10 cellular contexts compared by ENCODE assay signal in genomic region chr9:124000161-124000783, GRCh38. TPM values are rescaled to one million over a fixed set of nuclear protein-coding genes. Genes with fewer than 3 reads are reported as not detected.
DNase-seq lines count a peak whose midpoint lies in the region; ATAC-seq and TF ChIP-seq lines count a peak whose summit lies in the region.
"Had no signal": no experiment of that assay in that cellular context is flagged by ENCODE, and none has a peak within 500 bp of the region (broad histone marks: within the 10 kb centered on the region; RNA-seq: fewer than 3 reads in every experiment).

No MANE protein-coding gene starts in this region.

- peaks cover 16% of the 10 kb centered on the region for H3K4me1 ChIP-seq in CD8-positive, alpha-beta memory T cell (ENCODE audit: insufficient read depth, low read length)
- peaks cover 0 to 27% of the 10 kb centered on the region in 2 donors for H3K4me1 ChIP-seq in naive thymus-derived CD4-positive, alpha-beta T cell (ENCODE audit: control insufficient read depth in 2 of 2, insufficient read depth in 2 of 2, low read length in 2 of 2)
- peaks cover 21% of the 10 kb centered on the region for H3K4me1 ChIP-seq in upper lobe of right lung
- H3K4me1 ChIP-seq in effector memory CD4-positive, alpha-beta T cell (ENCODE audit: control insufficient read depth, insufficient read depth, low read length, poor library complexity, severe bottlenecking) = peaks cover 5% of the 10 kb centered on the region

- ATAC-seq in naive thymus-derived CD4-positive, alpha-beta T cell = no peak
- ATAC-seq in upper lobe of right lung (no peak), GM19455 (IDR thresholded peaks at IDR 0.05; ENCODE audit: unreplicated experiment) (no peak)

- H3K36me3 ChIP-seq in CD8-positive, alpha-beta memory T cell (ENCODE audit: insufficient read depth, low read length) = no peaks in the 10 kb centered on the region
- H3K36me3 ChIP-seq in H7 (replicated peaks; ENCODE audit: control insufficient read depth, insufficient read depth, low read length) (no peaks in the 10 kb centered on the region), upper lobe of right lung (no peaks in the 10 kb centered on the region)
- H3K36me3 ChIP-seq in naive thymus-derived CD4-positive, alpha-beta T cell (ENCODE audit: control insufficient read depth in 2 of 3, insufficient read depth in 3 of 3, low read length in 3 of 3) = no peaks in the 10 kb centered on the region
- H3K36me3 ChIP-seq in effector memory CD4-positive, alpha-beta T cell (ENCODE audit: control insufficient read depth, insufficient read depth, low read length) = no peaks in the 10 kb centered on the region
- H3K36me3 ChIP-seq: pancreas had no signal

- H3K27me3 ChIP-seq in CD8-positive, alpha-beta memory T cell (ENCODE audit: insufficient read depth, low read length, poor library complexity, severe bottlenecking) = peaks cover 77% of the 10 kb centered on the region
- H3K27me3 ChIP-seq in H7 (ENCODE audit: control insufficient read depth, insufficient read depth, low read length) (peaks cover 95% of the 10 kb centered on the region), upper lobe of right lung (peaks cover 93% of the 10 kb centered on the region)
- peaks cover 11 to 32% of the 10 kb centered on the region in 2 donors for H3K27me3 ChIP-seq in naive thymus-derived CD4-positive, alpha-beta T cell (ENCODE audit: control insufficient read depth in 2 of 2, insufficient read depth in 2 of 2, low read length in 2 of 2)
- H3K27me3 ChIP-seq in effector memory CD4-positive, alpha-beta T cell (replicated peaks; ENCODE audit: control insufficient read depth, insufficient read depth, low read length, poor library complexity, severe bottlenecking) = peaks cover 50% of the 10 kb centered on the region

- H3K27me3 Mint-ChIP-seq in CD8-positive, alpha-beta memory T cell = peaks cover 74 to 92% of the 10 kb centered on the region in 2 donors
- H3K27me3 Mint-ChIP-seq in activated naive CD8-positive, alpha-beta T cell treated with anti-CD3 and anti-CD28 coated beads for 36 hours = peaks cover 79% of the 10 kb centered on the region
- peaks cover 87 to 92% (median 90%) of the 10 kb centered on the region in 5 donors for H3K27me3 Mint-ChIP-seq in naive thymus-derived CD4-positive, alpha-beta T cell

- H3K36me3 Mint-ChIP-seq in CD8-positive, alpha-beta memory T cell = no peaks in the 10 kb centered on the region
- no peaks in the 10 kb centered on the region for H3K36me3 Mint-ChIP-seq in activated naive CD8-positive, alpha-beta T cell treated with anti-CD3 and anti-CD28 coated beads for 36 hours
- peaks cover 0 to 10% (median 0%) of the 10 kb centered on the region in 5 donors for H3K36me3 Mint-ChIP-seq in naive thymus-derived CD4-positive, alpha-beta T cell

- CTCF ChIA-PET in CD8-positive, alpha-beta memory T cell (lab: Charles Lee) = no interaction called here
- CTCF ChIA-PET in naive thymus-derived CD4-positive, alpha-beta T cell (lab: Charles Lee) = no interaction called here

- POLR2A ChIA-PET in CD8-positive, alpha-beta memory T cell (lab: Charles Lee) = no interaction called here
- POLR2A ChIA-PET in naive thymus-derived CD4-positive, alpha-beta T cell (lab: Charles Lee) = no interaction called here

- peak overlapping the region; percentile 25 to 81 (median 71) for H3K4me3 Mint-ChIP-seq in CD8-positive, alpha-beta memory T cell
- peak overlapping the region; percentile 58 for H3K4me3 Mint-ChIP-seq in activated naive CD8-positive, alpha-beta T cell treated with anti-CD3 and anti-CD28 coated beads for 36 hours
- peak overlapping the region; percentile 61 to 88 (median 75) for H3K4me3 Mint-ChIP-seq in naive thymus-derived CD4-positive, alpha-beta T cell

- DNase-seq in CD8-positive, alpha-beta memory T cell = no peak
- DNase-seq in H7 (peak; percentile 70), upper lobe of right lung (no peak)
- no peak for DNase-seq in activated naive CD8-positive, alpha-beta T cell treated with anti-CD3 and anti-CD28 coated beads for 36 hours
- DNase-seq in naive thymus-derived CD4-positive, alpha-beta T cell = no peak
- DNase-seq in effector memory CD4-positive, alpha-beta T cell = no peak
- DNase-seq: SHP77 treated with DMSO at 0.1 percent for 48 hours had no signal

- no peaks in the 10 kb centered on the region for H3K9me3 ChIP-seq in CD8-positive, alpha-beta memory T cell (ENCODE audit: low read length)
- no peaks in the 10 kb centered on the region for H3K9me3 ChIP-seq in naive thymus-derived CD4-positive, alpha-beta T cell (ENCODE audit: control insufficient read depth in 2 of 3, low read length in 3 of 3)
- no peaks in the 10 kb centered on the region for H3K9me3 ChIP-seq in upper lobe of right lung
- no peaks in the 10 kb centered on the region for H3K9me3 ChIP-seq in effector memory CD4-positive, alpha-beta T cell (ENCODE audit: control insufficient read depth, low read length)
- H3K9me3 ChIP-seq: pancreas had no signal

- intact Hi-C loops in naive thymus-derived CD4-positive, alpha-beta T cell (cut with micrococcal nuclease) = no loop called here
- intact Hi-C loops in upper lobe of right lung (cut with DNase I) = no loop called here

- TF ChIP-seq CTCF in upper lobe of right lung (IDR thresholded peaks at IDR 0.05) = no peak

- H3K4me3 ChIP-seq in CD8-positive, alpha-beta memory T cell (ENCODE audit: low read length) = no peak overlapping the region
- H3K4me3 ChIP-seq in H7 (ENCODE audit: insufficient read depth, low read depth, low read length) (no peak overlapping the region), upper lobe of right lung (no peak overlapping the region)
- no peak overlapping the region for H3K4me3 ChIP-seq in naive thymus-derived CD4-positive, alpha-beta T cell (ENCODE audit: low read length)
- no peak overlapping the region for H3K4me3 ChIP-seq in effector memory CD4-positive, alpha-beta T cell (ENCODE audit: insufficient read depth, low read depth, low read length, poor library complexity, severe bottlenecking)

- no peak overlapping the region for H3K27ac ChIP-seq in CD8-positive, alpha-beta memory T cell (ENCODE audit: low read depth, low read length)
- H3K27ac ChIP-seq in naive thymus-derived CD4-positive, alpha-beta T cell (ENCODE audit: low read depth, low read length) = no peak overlapping the region
- no peak overlapping the region for H3K27ac ChIP-seq in upper lobe of right lung
- H3K27ac ChIP-seq in effector memory CD4-positive, alpha-beta T cell (ENCODE audit: insufficient read depth, low read length, poor library complexity, severe bottlenecking) = no peak overlapping the region
- H3K27ac ChIP-seq: pancreas had no signal

- H3K9me3 Mint-ChIP-seq in CD8-positive, alpha-beta memory T cell = peaks cover 0 to 2% (median 0%) of the 10 kb centered on the region in 5 donors
- H3K9me3 Mint-ChIP-seq in activated naive CD8-positive, alpha-beta T cell treated with anti-CD3 and anti-CD28 coated beads for 36 hours = no peaks in the 10 kb centered on the region
- peaks cover 0 to 4% (median 0%) of the 10 kb centered on the region in 11 donors for H3K9me3 Mint-ChIP-seq in naive thymus-derived CD4-positive, alpha-beta T cell

- H3K4me1 Mint-ChIP-seq in CD8-positive, alpha-beta memory T cell = peaks cover 20 to 32% (median 30%) of the 10 kb centered on the region in 3 donors
- peaks cover 40% of the 10 kb centered on the region for H3K4me1 Mint-ChIP-seq in activated naive CD8-positive, alpha-beta T cell treated with anti-CD3 and anti-CD28 coated beads for 36 hours
- peaks cover 24 to 38% (median 33%) of the 10 kb centered on the region in 7 donors for H3K4me1 Mint-ChIP-seq in naive thymus-derived CD4-positive, alpha-beta T cell

- H3K27ac Mint-ChIP-seq in CD8-positive, alpha-beta memory T cell = peak overlapping the region in 1 of 8 donors; percentile 36
- peak overlapping the region; percentile 14 for H3K27ac Mint-ChIP-seq in activated naive CD8-positive, alpha-beta T cell treated with anti-CD3 and anti-CD28 coated beads for 36 hours
- H3K27ac Mint-ChIP-seq in naive thymus-derived CD4-positive, alpha-beta T cell = peak overlapping the region in 1 of 9 donors; percentile 60

RNA-seq across cellular contexts. Expression of gene LHX2, which starts 11.3 kb away (rescaled TPM):
- not detected for total RNA-seq in CD8-positive, alpha-beta memory T cell
- not detected for polyA plus RNA-seq in CD8-positive, alpha-beta memory T cell
- total RNA-seq in H7 (2014; rRNA removed; shearing (Covaris generic)) = 0.33 and 0.87 TPM in 2 replicates
- total RNA-seq in activated naive CD8-positive, alpha-beta T cell treated with anti-CD3 and anti-CD28 coated beads for 36 hours = not detected
- total RNA-seq in naive thymus-derived CD4-positive, alpha-beta T cell = not detected
- polyA plus RNA-seq in naive thymus-derived CD4-positive, alpha-beta T cell = not detected
- total RNA-seq in upper lobe of right lung = not detected
- total RNA-seq: dermis microvascular lymphatic vessel endothelial cell, pancreas had no signal
- polyA plus RNA-seq: pancreas had no signal
